Comparison of ENCODE assay signal across 8 cellular contexts in genomic region chr1:36398370-36398977, GRCh38. TPM values are rescaled to one million over a fixed set of nuclear protein-coding genes. Genes with fewer than 3 reads are reported as not detected.
DNase-seq lines count a peak whose midpoint lies in the region; ATAC-seq and TF ChIP-seq lines count a peak whose summit lies in the region.
"Had no signal": no experiment of that assay in that cellular context is flagged by ENCODE, and none has a peak within 500 bp of the region (broad histone marks: within the 10 kb centered on the region; RNA-seq: fewer than 3 reads in every experiment).

No MANE protein-coding gene starts in this region.

- TF ChIP-seq CTCF in HL-60 (IDR thresholded peaks at IDR 0.05; ENCODE audit: insufficient read depth, low read length) (no peak), WTC11 (IDR thresholded peaks at IDR 0.05) (no peak), hepatocyte (IDR thresholded peaks at IDR 0.05; ENCODE audit: poor library complexity) (no peak)

- H3K27ac ChIP-seq in HL-60 (replicated peaks) (no peak overlapping the region), hepatocyte (peak overlapping the region; percentile 94)

- CTCF ChIA-PET in WTC11 (lab: Charles Lee): interaction anchor here (0.6 to 5.5 kb wide), 6 partner anchors 19 to 249 kb away, joined by 3 to 37 read pairs (median 6); partner anchors contain the start of gene TRAPPC3

- H3K9me2 ChIP-seq in hepatocyte (replicated peaks; ENCODE audit: insufficient read depth): no peaks in the 10 kb centered on the region

- no peak overlapping the region for H2AFZ ChIP-seq in hepatocyte

- H3K27me3 ChIP-seq in HL-60 (ENCODE audit: insufficient read depth, poor library complexity, severe bottlenecking): no peaks in the 10 kb centered on the region
- H3K27me3 ChIP-seq in hepatocyte: no peaks in the 10 kb centered on the region
- H3K27me3 ChIP-seq: ovary had no signal

- no peak for ATAC-seq in WTC11
- ATAC-seq in stimulated activated memory B cell treated with anti-CD40 and anti-IgM and Interleukin-4, amounts not matched to agents 10 μg/mL and 1 μg/mL and 100 μg/mL, for 72 hours: no peak

- H3K36me3 Mint-ChIP-seq in WTC11: no peaks in the 10 kb centered on the region; the same call in 1 of the 2 replicates
- no peaks in the 10 kb centered on the region for H3K36me3 Mint-ChIP-seq in stimulated activated memory B cell treated with anti-CD40 and anti-IgM and Interleukin-4, amounts not matched to agents 10 μg/mL and 1 μg/mL and 100 μg/mL, for 72 hours

- 97% methylated on average over 7 of the region's 7 CpGs for WGBS in hepatocyte (ENCODE audit: low lambda C conversion rate, missing lambda C conversion rate)

- H3K4me1 ChIP-seq in hepatocyte (ENCODE audit: insufficient read depth): peaks cover 17% of the 10 kb centered on the region

- no peaks in the 10 kb centered on the region; the same call in 1 of the 2 replicates for H3K27me3 Mint-ChIP-seq in WTC11 (ENCODE audit: low read depth)
- H3K27me3 Mint-ChIP-seq in stimulated activated memory B cell treated with anti-CD40 and anti-IgM and Interleukin-4, amounts not matched to agents 10 μg/mL and 1 μg/mL and 100 μg/mL, for 72 hours: no peaks in the 10 kb centered on the region

- H3K9me3 ChIP-seq in hepatocyte (ENCODE audit: low read depth): no peaks in the 10 kb centered on the region
- H3K9me3 ChIP-seq: ovary had no signal

- POLR2A ChIA-PET in WTC11 (lab: Charles Lee): interaction anchor here (0.6 to 6.5 kb wide), 4 partner anchors 12 to 332 kb away, joined by 3 to 172 read pairs (median 4); partner anchors contain the start of gene STK40

- H3K79me2 ChIP-seq in hepatocyte: peaks cover 43% of the 10 kb centered on the region

- H3K9me3 Mint-ChIP-seq in WTC11: no peaks in the 10 kb centered on the region
- H3K9me3 Mint-ChIP-seq in stimulated activated memory B cell treated with anti-CD40 and anti-IgM and Interleukin-4, amounts not matched to agents 10 μg/mL and 1 μg/mL and 100 μg/mL, for 72 hours: no peaks in the 10 kb centered on the region

- H3K4me1 Mint-ChIP-seq in WTC11: peaks cover 24% of the 10 kb centered on the region
- H3K4me1 Mint-ChIP-seq in stimulated activated memory B cell treated with anti-CD40 and anti-IgM and Interleukin-4, amounts not matched to agents 10 μg/mL and 1 μg/mL and 100 μg/mL, for 72 hours: peaks cover 49% of the 10 kb centered on the region

- peak overlapping the region; percentile 89 for H3K4me3 Mint-ChIP-seq in WTC11
- H3K4me3 Mint-ChIP-seq in stimulated activated memory B cell treated with anti-CD40 and anti-IgM and Interleukin-4, amounts not matched to agents 10 μg/mL and 1 μg/mL and 100 μg/mL, for 72 hours: peak overlapping the region; percentile 99

- no peaks in the 10 kb centered on the region for H4K20me1 ChIP-seq in hepatocyte (ENCODE audit: insufficient read depth, poor library complexity, severe bottlenecking)

- H3K4me3 ChIP-seq in HL-60 (replicated peaks; ENCODE audit: insufficient read depth, low read length): peak overlapping the region; percentile 92
- H3K4me3 ChIP-seq in hepatocyte: no peak overlapping the region

- DNase-seq in HL-60 (ENCODE audit: low read depth in 1 of 2, low spot score in 1 of 2) (no peak), WTC11 (ENCODE audit: low spot score) (no peak), hepatocyte (ENCODE audit: low spot score) (no peak), NCI-H2227 treated with DMSO at 0.1 percent for 48 hours (lab: John Stamatoyannopoulos, UW) (no peak)
- no peak for DNase-seq in central memory CD4-positive, alpha-beta T cell
- DNase-seq in effector CD8-positive, alpha-beta T cell (lab: John Stamatoyannopoulos, UW): no peak

- H3K4me2 ChIP-seq in hepatocyte: peak overlapping the region; percentile 95

- H3K36me3 ChIP-seq in hepatocyte (replicated peaks; ENCODE audit: insufficient read depth, low read depth): no peaks in the 10 kb centered on the region
- H3K36me3 ChIP-seq: ovary had no signal

- H3K27ac Mint-ChIP-seq in WTC11: peak overlapping the region; percentile 98; the same call in 1 of the 2 replicates
- peak overlapping the region; percentile 97 for H3K27ac Mint-ChIP-seq in stimulated activated memory B cell treated with anti-CD40 and anti-IgM and Interleukin-4, amounts not matched to agents 10 μg/mL and 1 μg/mL and 100 μg/mL, for 72 hours

TF ChIP-seq in WTC11, 78 proteins besides CTCF, POLR2A, EP300 and RAD21:
- TF ChIP-seq ATF2 (CRISPR knock-in tag; IDR thresholded peaks at IDR 0.05; ENCODE audit: borderline replicate concordance, low read depth) (no peak), ZBTB21 (CRISPR knock-in tag; IDR thresholded peaks at IDR 0.05; ENCODE audit: borderline replicate concordance) (no peak)

RNA-seq across cellular contexts. Expression of gene LSM10, which starts 0.8 kb away (rescaled TPM):
- total RNA-seq in WTC11 (2021) (49.1 to 56.3 TPM (median 49.3 TPM) in 3 replicates), hepatocyte (9.4 and 10.4 TPM in 2 replicates)
- polyA plus RNA-seq in hepatocyte: 54.6 and 63.9 TPM in 2 replicates

RNA-seq across cellular contexts. Expression of gene STK40, which starts 12.8 kb away (rescaled TPM):
- 17.8 to 24.7 TPM (median 20.4 TPM) in 3 replicates for total RNA-seq in WTC11 (2021)
- total RNA-seq in hepatocyte: 28.2 and 30.7 TPM in 2 replicates
- 48.4 and 56.3 TPM in 2 replicates for polyA plus RNA-seq in hepatocyte

RNA-seq across cellular contexts. Expression of gene OSCP1, which starts 51.8 kb away (rescaled TPM):
- total RNA-seq in WTC11 (2021) (1.7 to 2.3 TPM (median 2.0 TPM) in 3 replicates), hepatocyte (5.8 and 9.3 TPM in 2 replicates)
- polyA plus RNA-seq in hepatocyte: 5.8 and 7.6 TPM in 2 replicates
